23 cellular contexts compared by ENCODE assay signal in the genomic region with DNA sequence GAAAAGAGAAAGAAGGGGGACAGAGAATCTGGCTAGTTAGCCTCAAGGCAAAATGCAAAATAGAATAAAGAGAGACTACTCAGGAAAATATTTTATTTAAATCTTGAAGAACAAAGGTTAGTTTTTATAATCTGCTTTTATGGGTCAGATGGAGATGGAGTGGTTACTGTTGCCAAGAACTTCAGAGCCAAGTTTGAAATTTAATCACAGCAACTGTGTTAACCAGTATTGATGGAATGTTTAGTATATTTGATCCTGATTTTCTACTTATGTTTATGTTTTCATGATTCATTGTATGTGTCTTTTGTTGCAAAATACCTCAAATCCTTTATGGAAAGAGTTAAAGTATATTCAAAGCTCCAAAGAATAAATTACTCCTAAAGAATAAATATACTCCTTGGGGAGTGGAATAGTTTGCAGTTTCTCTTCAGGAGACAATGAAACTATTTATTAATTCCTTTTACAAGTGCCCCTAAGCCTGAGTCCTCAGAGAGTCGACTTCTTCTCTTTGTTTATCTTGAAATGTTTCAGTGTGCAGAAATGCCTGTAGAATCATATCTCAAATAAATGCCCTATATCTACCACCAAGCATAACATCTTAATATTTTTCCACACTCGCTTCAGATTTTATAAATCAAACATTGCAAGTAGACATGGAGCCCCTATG.
DNase-seq lines count a peak whose midpoint lies in the region; ATAC-seq and TF ChIP-seq lines count a peak whose summit lies in the region.
"Had no signal": no experiment of that assay in that cellular context is flagged by ENCODE, and none has a peak within 500 bp of the region (broad histone marks: within the 10 kb centered on the region; RNA-seq: fewer than 3 reads in every experiment).

No MANE protein-coding gene starts in this region.

- peaks cover 9% of the 10 kb centered on the region for H3K36me3 Mint-ChIP-seq in nephron (ENCODE audit: low read depth)
- H3K36me3 Mint-ChIP-seq in nephron progenitor cell (ENCODE audit: low read depth) = peaks cover 27% of the 10 kb centered on the region
- H3K36me3 Mint-ChIP-seq: stimulated activated effector memory CD8-positive, alpha-beta T cell treated with anti-CD3 and anti-CD28 coated beads, Interleukin-12 subunit alpha, Interleukin-12 subunit beta, amount 100 ng/mL, for 72 hours had no signal

- peak; percentile 33 for DNase-seq in COLO829 (ENCODE audit: low spot score)
- DNase-seq in LoVo (ENCODE audit: low spot score) = peak; percentile 36
- no peak for DNase-seq in epithelial cell of prostate (ENCODE audit: low read depth, low spot score)
- DNase-seq in NCI-H2107 (lab: John Stamatoyannopoulos, UW) = no peak
- DNase-seq in middle frontal gyrus (ENCODE audit: extremely low spot score, low spot score) = no peak
- DNase-seq in nephron progenitor cell = no peak
- DNase-seq: ACHN; activated CD4-positive, alpha-beta T cell treated with anti-CD3 and anti-CD28 coated beads, Interleukin-2, amount 10 ng/mL, durations not matched to agents 24 days and 14 days; activated naive CD4-positive, alpha-beta T cell treated with Interleukin-2 at 50 U/mL for 16 hours; activated T-cell treated with anti-CD3 and anti-CD28 coated beads, Interleukin-2, amount 50 U/mL, for 48 hours; Caco-2; DMS79 treated with DMSO at 0.1 percent for 48 hours; kidney glomerular epithelial cell; MG63; RPMI8226; stimulated activated CD4-positive, alpha-beta T cell treated with anti-CD3 and anti-CD28 coated beads, Interleukin-2, amount 100 ng/mL, for 48 hours had no signal

- H3K4me1 Mint-ChIP-seq in nephron (peaks cover 33% of the 10 kb centered on the region), nephron progenitor cell (no peaks in the 10 kb centered on the region)
- H3K4me1 Mint-ChIP-seq: activated CD4-positive, alpha-beta T cell treated with anti-CD3 and anti-CD28 coated beads, Interleukin-2, amount 10 ng/mL, durations not matched to agents 24 days and 14 days; stimulated activated effector memory CD8-positive, alpha-beta T cell treated with anti-CD3 and anti-CD28 coated beads, Interleukin-12 subunit alpha, Interleukin-12 subunit beta, amount 100 ng/mL, for 72 hours had no signal

- ATAC-seq in HG02623 (IDR thresholded peaks at IDR 0.05; ENCODE audit: unreplicated experiment) = no peak
- ATAC-seq: HCT116; stimulated activated effector memory CD8-positive, alpha-beta T cell treated with anti-CD3 and anti-CD28 coated beads, Interleukin-12 subunit alpha, Interleukin-12 subunit beta, amount 100 ng/mL, for 72 hours had no signal

- H3K27me3 Mint-ChIP-seq in nephron (ENCODE audit: low read depth) (no peaks in the 10 kb centered on the region), nephron progenitor cell (ENCODE audit: low read depth, poor library complexity) (no peaks in the 10 kb centered on the region)
- H3K27me3 Mint-ChIP-seq: dendritic cell treated with granulocyte-macrophage colony-stimulating factor and Interleukin-4, amounts not matched to agents 40 ng/mL and 50 ng/mL, for 4 days had no signal

- H3K9me3 Mint-ChIP-seq in nephron = peaks cover 14% of the 10 kb centered on the region
- H3K9me3 Mint-ChIP-seq in nephron progenitor cell = peaks cover 18% of the 10 kb centered on the region
- H3K9me3 Mint-ChIP-seq: activated CD4-positive, alpha-beta T cell treated with anti-CD3 and anti-CD28 coated beads, Interleukin-2, amount 10 ng/mL, durations not matched to agents 24 days and 14 days; dendritic cell treated with granulocyte-macrophage colony-stimulating factor and Interleukin-4, amounts not matched to agents 40 ng/mL and 50 ng/mL, for 4 days; stimulated activated effector memory CD8-positive, alpha-beta T cell treated with anti-CD3 and anti-CD28 coated beads, Interleukin-12 subunit alpha, Interleukin-12 subunit beta, amount 100 ng/mL, for 72 hours; T-helper 2 cell treated with Interferon-gamma antibody and Interleukin-4, amounts not matched to agents 5 μg/mL and 100 μg/mL, for 36 hours had no signal

- no peak overlapping the region for H3K4me3 Mint-ChIP-seq in nephron
- H3K4me3 Mint-ChIP-seq in nephron progenitor cell = no peak overlapping the region
- H3K4me3 Mint-ChIP-seq: activated CD4-positive, alpha-beta T cell treated with anti-CD3 and anti-CD28 coated beads, Interleukin-2, amount 10 ng/mL, durations not matched to agents 24 days and 14 days; dendritic cell treated with granulocyte-macrophage colony-stimulating factor and Interleukin-4, amounts not matched to agents 40 ng/mL and 50 ng/mL, for 4 days; stimulated activated effector memory CD8-positive, alpha-beta T cell treated with anti-CD3 and anti-CD28 coated beads, Interleukin-12 subunit alpha, Interleukin-12 subunit beta, amount 100 ng/mL, for 72 hours; T-helper 2 cell treated with Interferon-gamma antibody and Interleukin-4, amounts not matched to agents 5 μg/mL and 100 μg/mL, for 36 hours had no signal

- peak overlapping the region; percentile 24 to 71 (median 46) for H3K27ac Mint-ChIP-seq in nephron
- no peak overlapping the region for H3K27ac Mint-ChIP-seq in nephron progenitor cell
- H3K27ac Mint-ChIP-seq: activated CD4-positive, alpha-beta T cell treated with anti-CD3 and anti-CD28 coated beads, Interleukin-2, amount 10 ng/mL, durations not matched to agents 24 days and 14 days; dendritic cell treated with granulocyte-macrophage colony-stimulating factor and Interleukin-4, amounts not matched to agents 40 ng/mL and 50 ng/mL, for 4 days; stimulated activated effector memory CD8-positive, alpha-beta T cell treated with anti-CD3 and anti-CD28 coated beads, Interleukin-12 subunit alpha, Interleukin-12 subunit beta, amount 100 ng/mL, for 72 hours; T-helper 2 cell treated with Interferon-gamma antibody and Interleukin-4, amounts not matched to agents 5 μg/mL and 100 μg/mL, for 36 hours had no signal

- TF ChIP-seq CTCF in nephron (IDR thresholded peaks at IDR 0.05; ENCODE audit: unreplicated experiment in 3 of 3) (no peak), nephron progenitor cell (IDR thresholded peaks at IDR 0.05) (no peak)

- peak overlapping the region; percentile 92 for H3K27ac ChIP-seq in epithelial cell of prostate
- H3K27ac ChIP-seq: BLaER1 had no signal

Comparison
In these comparisons a context has a peak if more than half of its experiments do, and no peak if none do; other contexts are left out.
1. DNase-seq: peak in COLO829 (single experiment) and LoVo (single experiment); none in epithelial cell of prostate (single experiment), NCI-H2107 (single experiment), middle frontal gyrus (single experiment) and nephron progenitor cell (single experiment).